In the genomic region with DNA sequence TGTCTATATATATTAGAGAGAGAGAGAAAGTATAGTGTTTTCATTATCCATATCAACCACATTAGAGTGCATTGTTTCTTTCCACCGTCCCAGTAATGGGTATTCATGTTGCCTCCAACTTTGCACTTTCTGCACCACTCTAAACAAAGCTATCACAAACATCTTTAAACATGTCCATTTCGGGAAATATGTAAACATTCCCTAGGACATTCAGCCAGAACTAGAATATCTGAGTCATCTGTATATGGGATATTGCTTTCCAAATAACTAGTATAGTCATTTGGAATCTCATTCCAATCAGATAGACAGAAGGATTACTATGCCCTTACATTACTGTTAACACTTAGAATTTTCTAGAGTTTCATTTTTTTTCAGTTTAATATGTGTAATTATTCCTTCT, we compare ENCODE assay signal across 18 cellular contexts.
A peak's percentile ranks its signal among the peaks of the same experiment; 100 is the strongest.
DNase-seq lines count a peak whose midpoint lies in the region; ATAC-seq and TF ChIP-seq lines count a peak whose summit lies in the region.
"Had no signal": no experiment of that assay in that cellular context is flagged by ENCODE, and none has a peak within 500 bp of the region (broad histone marks: within the 10 kb centered on the region; RNA-seq: fewer than 3 reads in every experiment).

No MANE protein-coding gene starts in this region.

- H3K4me3 Mint-ChIP-seq in MCF 10A (ENCODE audit: unreplicated experiment) (no peak overlapping the region), natural killer cell (no peak overlapping the region)
- H3K4me3 Mint-ChIP-seq: CD4-positive, CD25-positive, alpha-beta regulatory T cell had no signal

- H4K20me1 ChIP-seq in mammary epithelial cell (ENCODE audit: insufficient read depth, low read length) (no peaks in the 10 kb centered on the region), MM.1S (ENCODE audit: insufficient read depth, low read length) (no peaks in the 10 kb centered on the region)

- CTCF ChIA-PET in MCF 10A (lab: Yijun Ruan, JAX) = interaction anchor here (0.7 kb wide), 1 partner anchor 68 kb away, joined by 3 read pairs; no protein-coding TSS in a partner anchor
- CTCF ChIA-PET in mammary epithelial cell (lab: Charles Lee; ENCODE audit: low non-redundant PET) = no interaction called here

- peaks cover 14% of the 10 kb centered on the region for H3K4me1 Mint-ChIP-seq in MCF 10A (ENCODE audit: insufficient read depth, unreplicated experiment)
- H3K4me1 Mint-ChIP-seq in natural killer cell = no peaks in the 10 kb centered on the region
- H3K4me1 Mint-ChIP-seq: CD4-positive, CD25-positive, alpha-beta regulatory T cell had no signal

- POLR2A ChIA-PET in MCF 10A (lab: Yijun Ruan, JAX) = interaction anchor here (0.6 to 1.3 kb wide), 3 partner anchors 24 to 367 kb away, joined by 3 to 4 read pairs (median 3); no protein-coding TSS in a partner anchor

- no peak overlapping the region for H3K27ac Mint-ChIP-seq in MCF 10A (ENCODE audit: low read depth, unreplicated experiment)
- no peak overlapping the region for H3K27ac Mint-ChIP-seq in natural killer cell
- H3K27ac Mint-ChIP-seq: CD4-positive, CD25-positive, alpha-beta regulatory T cell had no signal

- H2AFZ ChIP-seq in mammary epithelial cell (ENCODE audit: low read depth, low read length) (no peak overlapping the region), MM.1S (ENCODE audit: low read length) (no peak overlapping the region)

- in situ Hi-C loops in mammary epithelial cell (cut with MboI; ENCODE audit: low sequenced_read_pairs in 2 of 2) = no loop called here

- H3K9me3 ChIP-seq in mammary epithelial cell (replicated peaks; ENCODE audit: insufficient read depth, low read length) = peaks cover 6% of the 10 kb centered on the region
- H3K9me3 ChIP-seq in MM.1S (replicated peaks; ENCODE audit: insufficient read depth, low read length) = no peaks in the 10 kb centered on the region

- H3K9ac ChIP-seq in mammary epithelial cell (ENCODE audit: insufficient read depth, low read length) (no peak overlapping the region), MM.1S (ENCODE audit: low read length) (no peak overlapping the region)

- H3K79me2 ChIP-seq in mammary epithelial cell (ENCODE audit: insufficient read depth, low read length) = no peaks in the 10 kb centered on the region
- H3K79me2 ChIP-seq in MM.1S (ENCODE audit: low read length) = no peaks in the 10 kb centered on the region

- H3K27me3 Mint-ChIP-seq in MCF 10A (ENCODE audit: insufficient read depth, unreplicated experiment) = no peaks in the 10 kb centered on the region
- H3K27me3 Mint-ChIP-seq in natural killer cell (ENCODE audit: low read depth in 2 of 2) = no peaks in the 10 kb centered on the region
- H3K27me3 Mint-ChIP-seq: CD4-positive, CD25-positive, alpha-beta regulatory T cell had no signal

- H3K27ac ChIP-seq in mammary epithelial cell (ENCODE audit: insufficient read depth, low read depth, low read length) = no peak overlapping the region
- no peak overlapping the region for H3K27ac ChIP-seq in MM.1S (ENCODE audit: low read length)

- no peaks in the 10 kb centered on the region for H3K9me2 ChIP-seq in MM.1S (replicated peaks; ENCODE audit: insufficient read depth, low read length)

- H3K4me2 ChIP-seq in mammary epithelial cell (ENCODE audit: insufficient read depth, low read depth, low read length) (no peak overlapping the region), MM.1S (ENCODE audit: low read depth, low read length) (no peak overlapping the region)

- H3K4me1 ChIP-seq in mammary epithelial cell (ENCODE audit: insufficient read depth, low read length) (no peaks in the 10 kb centered on the region), MM.1S (ENCODE audit: low read length) (no peaks in the 10 kb centered on the region)

- dilution Hi-C loops in mammary epithelial cell (cut with HindIII; ENCODE audit: low sequenced_read_pairs) = no loop called here

- no peak for ATAC-seq in natural killer cell
- ATAC-seq: GM12878 had no signal

- TF ChIP-seq CTCF in MCF 10A (IDR thresholded peaks at IDR 0.05; ENCODE audit: unreplicated experiment) (no peak), mammary epithelial cell (conservative IDR thresholded peaks at IDR 0.05 in 1 of 2, IDR thresholded peaks at IDR 0.05 in 1 of 2; ENCODE audit: extremely low read depth in 1 of 2, insufficient read depth in 1 of 2, low read depth in 1 of 2, low read length in 2 of 2) (no peak), fibroblast of mammary gland (conservative IDR thresholded peaks at IDR 0.05; ENCODE audit: control insufficient read depth, insufficient read depth, low read depth, low read length) (no peak), natural killer cell (IDR thresholded peaks at IDR 0.05) (no peak), MM.1S (IDR thresholded peaks at IDR 0.05; ENCODE audit: low read length) (no peak)

- 52% methylated on average over 2 of the region's 2 CpGs for WGBS in mammary epithelial cell (ENCODE audit: low coverage, missing lambda C conversion rate)

- no peaks in the 10 kb centered on the region for H3F3A ChIP-seq in MM.1S (ENCODE audit: insufficient read depth, low read length)

- no peaks in the 10 kb centered on the region for H3K27me3 ChIP-seq in mammary epithelial cell (ENCODE audit: insufficient read depth, low read length)
- H3K27me3 ChIP-seq in MM.1S (replicated peaks; ENCODE audit: insufficient read depth, low read length) = no peaks in the 10 kb centered on the region

- H3K36me3 ChIP-seq in mammary epithelial cell (ENCODE audit: insufficient read depth, low read length) (no peaks in the 10 kb centered on the region), MM.1S (replicated peaks; ENCODE audit: insufficient read depth, low read length) (no peaks in the 10 kb centered on the region)

- H3K9me3 Mint-ChIP-seq in MCF 10A (ENCODE audit: unreplicated experiment) = no peaks in the 10 kb centered on the region
- peaks cover 9 to 11% of the 10 kb centered on the region in 2 donors for H3K9me3 Mint-ChIP-seq in natural killer cell

- no peak overlapping the region for H3K4me3 ChIP-seq in mammary epithelial cell (replicated peaks in 1 of 3; ENCODE audit: insufficient read depth in 1 of 3, low read depth in 2 of 3, low read length in 3 of 3)
- H3K4me3 ChIP-seq in fibroblast of mammary gland (ENCODE audit: control insufficient read depth, low read depth, low read length) = no peak overlapping the region
- no peak overlapping the region for H3K4me3 ChIP-seq in MM.1S (ENCODE audit: low read length)
- H3K4me3 ChIP-seq: GM12878 had no signal

- DNase-seq in MCF 10A (ENCODE audit: unreplicated experiment) = peak; percentile 23
- no peak for DNase-seq in mammary epithelial cell
- peak; percentile 26 for DNase-seq in amniotic epithelial cell (ENCODE audit: low read depth)
- peak; percentile 56 for DNase-seq in fibroblast of mammary gland (ENCODE audit: low read depth)
- no peak for DNase-seq in natural killer cell
- DNase-seq in NCI-H1092 treated with DMSO at 0.1 percent for 48 hours (lab: John Stamatoyannopoulos, UW) = no peak
- DNase-seq in GM19238 (ENCODE audit: insufficient read length, low spot score) = no peak
- no peak for DNase-seq in MM.1S
- DNase-seq: 8988T; AML-193; Calu3; CD4-positive, CD25-positive, alpha-beta regulatory T cell; DMS79; NCI-H1105; NCI-H187; NCI-H82; SIG-M5 had no signal

- intact Hi-C loops in MCF 10A (cut with micrococcal nuclease) (no loop called here), mammary epithelial cell (cut with micrococcal nuclease) (no loop called here), natural killer cell (cut with micrococcal nuclease) (no loop called here)

- BruUV-seq in MCF 10A (replicated peaks; lab: Mats Ljungman, UMichigan) (no TSS peak), mammary epithelial cell (replicated peaks; lab: Mats Ljungman, UMichigan) (no TSS peak)

- H3K36me3 Mint-ChIP-seq in MCF 10A (ENCODE audit: insufficient read depth, unreplicated experiment) (no peaks in the 10 kb centered on the region), natural killer cell (no peaks in the 10 kb centered on the region)
- H3K36me3 Mint-ChIP-seq: CD4-positive, CD25-positive, alpha-beta regulatory T cell had no signal

Comparison
In these comparisons a context has a peak if more than half of its experiments do, and no peak if none do; other contexts are left out.
1. DNase-seq: peak in MCF 10A (single experiment), amniotic epithelial cell (single experiment) and fibroblast of mammary gland (single experiment); none in mammary epithelial cell (single experiment), natural killer cell (single experiment), NCI-H1092 treated with DMSO at 0.1 percent for 48 hours (single experiment), GM19238 (single experiment) and MM.1S (single experiment).